ENCODE assay signal across 17 cellular contexts in the genomic region with DNA sequence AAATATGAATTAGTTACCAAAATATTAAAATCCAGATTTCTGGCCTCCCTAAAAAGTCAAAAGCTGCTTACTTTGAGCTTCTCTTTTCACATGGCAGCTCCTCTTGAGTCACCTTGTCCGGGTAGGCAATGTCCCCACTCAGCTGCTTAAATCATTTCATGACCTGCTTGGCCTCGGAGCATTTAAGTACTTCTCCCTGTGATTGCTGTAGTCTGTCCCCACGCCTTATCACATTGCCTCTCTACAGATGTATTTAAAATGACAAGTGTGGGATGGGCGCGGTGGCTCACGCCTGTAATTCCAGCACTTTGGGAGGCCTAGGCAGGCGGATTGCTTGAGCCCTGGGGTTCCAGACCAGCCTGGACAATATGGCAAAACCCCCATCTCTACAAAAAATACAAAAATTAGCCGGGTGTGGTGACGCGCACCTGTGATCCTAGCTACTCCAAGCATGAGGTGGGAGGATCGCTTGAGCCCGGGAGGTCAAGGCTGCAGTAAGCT. TPM values are rescaled to one million over a fixed set of nuclear protein-coding genes. Genes with fewer than 3 reads are reported as not detected.
DNase-seq lines count a peak whose midpoint lies in the region; ATAC-seq, FAIRE-seq and TF ChIP-seq lines count a peak whose summit lies in the region.
"Had no signal": no experiment of that assay in that cellular context is flagged by ENCODE, and none has a peak within 500 bp of the region (broad histone marks: within the 10 kb centered on the region; RNA-seq: fewer than 3 reads in every experiment).

No MANE protein-coding gene starts in this region.

- FAIRE-seq in astrocyte (lab: Jason Lieb, UNC) = no peak

- peaks cover 35% of the 10 kb centered on the region for H3K79me2 ChIP-seq in astrocyte (ENCODE audit: insufficient read depth, low read length)

- H3K27ac ChIP-seq in astrocyte (ENCODE audit: low read depth, low read length) = no peak overlapping the region
- no peak overlapping the region for H3K27ac ChIP-seq in iPS-20b (ENCODE audit: low read length)
- no peak overlapping the region for H3K27ac ChIP-seq in spleen
- H3K27ac ChIP-seq in adrenal gland = no peak overlapping the region

- H4K20me1 ChIP-seq in astrocyte (ENCODE audit: insufficient read depth, low read length) = peaks cover 17% of the 10 kb centered on the region

- H3K9ac ChIP-seq in astrocyte (ENCODE audit: low read length) (no peak overlapping the region), iPS-20b (ENCODE audit: low read depth, low read length) (peak overlapping the region; percentile 87; the same call in 1 of the 2 replicates)

- 81 to 92% (median 82%) methylated on average over 12 of the region's 12 CpGs for WGBS in spleen, 5 donors
- WGBS in adrenal gland, 4 donors = 85 to 91% (median 88%) methylated on average over 12 of the region's 12 CpGs

- no peak for DNase-seq in activated naive CD8-positive, alpha-beta T cell treated with anti-CD3 and anti-CD28 coated beads, Interleukin-2, amount 50 U/mL, for 24 hours
- no peak for DNase-seq in activated naive CD8-positive, alpha-beta T cell treated with anti-CD3 and anti-CD28 coated beads for 36 hours
- DNase-seq in astrocyte (ENCODE audit: low read depth) (no peak), spleen (peak; percentile 5), NCI-H510A (lab: John Stamatoyannopoulos, UW) (no peak), adrenal gland (no peak)
- no peak for DNase-seq in NK-92 treated with Interleukin-12 subunit alpha and Interleukin-12 subunit beta, amount 100 ng/mL, for 24 hours (lab: John Stamatoyannopoulos, UW)
- DNase-seq: activated CD4-positive, alpha-beta T cell treated with anti-CD3 and anti-CD28 coated beads for 48 hours; activated T-cell treated with anti-CD3 and anti-CD28 coated beads, Interleukin-2, amount 50 U/mL, for 1 hour; GF-D8; MV-4-11; SHP77 treated with DMSO at 0.1 percent for 48 hours; T-helper 9 cell had no signal

- H3K9me3 Mint-ChIP-seq in activated naive CD8-positive, alpha-beta T cell treated with anti-CD3 and anti-CD28 coated beads, Interleukin-2, amount 50 U/mL, for 24 hours = no peaks in the 10 kb centered on the region
- no peaks in the 10 kb centered on the region for H3K9me3 Mint-ChIP-seq in activated naive CD8-positive, alpha-beta T cell treated with anti-CD3 and anti-CD28 coated beads for 36 hours
- no peaks in the 10 kb centered on the region for H3K9me3 Mint-ChIP-seq in astrocyte (ENCODE audit: unreplicated experiment)

- H3K36me3 ChIP-seq in astrocyte (ENCODE audit: insufficient read depth, low read length) = no peaks in the 10 kb centered on the region
- no peaks in the 10 kb centered on the region for H3K36me3 ChIP-seq in iPS-20b (ENCODE audit: insufficient read depth, low read depth, low read length)
- H3K36me3 ChIP-seq in spleen = no peaks in the 10 kb centered on the region
- H3K36me3 ChIP-seq in adrenal gland (replicated peaks in 1 of 2) = no peaks in the 10 kb centered on the region
- H3K36me3 ChIP-seq: gastroesophageal sphincter had no signal

- TF ChIP-seq POLR2A in spleen (IDR thresholded peaks at IDR 0.05) (no peak), adrenal gland (IDR thresholded peaks at IDR 0.05) (no peak)

- H3K4me2 ChIP-seq in astrocyte (ENCODE audit: low read length) = no peak overlapping the region

- H3K27me3 ChIP-seq in astrocyte (ENCODE audit: insufficient read depth, low read length) = no peaks in the 10 kb centered on the region
- no peaks in the 10 kb centered on the region for H3K27me3 ChIP-seq in iPS-20b (ENCODE audit: insufficient read depth, low read length)
- peaks cover 6 to 98% (median 61%) of the 10 kb centered on the region in 7 donors for H3K27me3 ChIP-seq in spleen (replicated peaks in 1 of 7)
- peaks cover 45% of the 10 kb centered on the region for H3K27me3 ChIP-seq in adrenal gland
- H3K27me3 ChIP-seq: testis had no signal

- H3K27ac Mint-ChIP-seq in activated naive CD8-positive, alpha-beta T cell treated with anti-CD3 and anti-CD28 coated beads, Interleukin-2, amount 50 U/mL, for 24 hours = no peak overlapping the region
- H3K27ac Mint-ChIP-seq in activated naive CD8-positive, alpha-beta T cell treated with anti-CD3 and anti-CD28 coated beads for 36 hours = no peak overlapping the region
- H3K27ac Mint-ChIP-seq in astrocyte (ENCODE audit: unreplicated experiment) = no peak overlapping the region

- intact Hi-C loops in spleen (cut with DNase I; ENCODE audit: low total_unique reads) (no loop called here), adrenal gland (cut with DNase I) (no loop called here)

- H2AFZ ChIP-seq in astrocyte (ENCODE audit: low read depth, low read length) = no peak overlapping the region

- H3K4me3 Mint-ChIP-seq in activated naive CD8-positive, alpha-beta T cell treated with anti-CD3 and anti-CD28 coated beads, Interleukin-2, amount 50 U/mL, for 24 hours = peak overlapping the region; percentile 14
- no peak overlapping the region for H3K4me3 Mint-ChIP-seq in activated naive CD8-positive, alpha-beta T cell treated with anti-CD3 and anti-CD28 coated beads for 36 hours
- H3K4me3 Mint-ChIP-seq in astrocyte (ENCODE audit: unreplicated experiment) = peak overlapping the region; percentile 86

- H3K36me3 Mint-ChIP-seq in activated naive CD8-positive, alpha-beta T cell treated with anti-CD3 and anti-CD28 coated beads, Interleukin-2, amount 50 U/mL, for 24 hours (ENCODE audit: low read depth) = no peaks in the 10 kb centered on the region
- no peaks in the 10 kb centered on the region for H3K36me3 Mint-ChIP-seq in activated naive CD8-positive, alpha-beta T cell treated with anti-CD3 and anti-CD28 coated beads for 36 hours
- no peaks in the 10 kb centered on the region for H3K36me3 Mint-ChIP-seq in astrocyte (ENCODE audit: low read depth, unreplicated experiment)

- no peak for TF ChIP-seq CTCF in astrocyte (IDR thresholded peaks at IDR 0.05; ENCODE audit: insufficient read depth, low read depth, low read length)
- TF ChIP-seq CTCF in spleen (IDR thresholded peaks at IDR 0.05 in 8 of 11, conservative IDR thresholded peaks at IDR 0.05 in 3 of 11) = no peak
- TF ChIP-seq CTCF in adrenal gland (IDR thresholded peaks at IDR 0.05) = no peak

- no peak for ATAC-seq in activated naive CD8-positive, alpha-beta T cell treated with anti-CD3 and anti-CD28 coated beads, Interleukin-2, amount 50 U/mL, for 24 hours

- H3K4me3 ChIP-seq in astrocyte (ENCODE audit: insufficient read depth, low read depth, low read length) = no peak overlapping the region
- H3K4me3 ChIP-seq in iPS-20b (ENCODE audit: low read length) = peak overlapping the region; percentile 79
- H3K4me3 ChIP-seq in spleen = no peak overlapping the region
- no peak overlapping the region for H3K4me3 ChIP-seq in adrenal gland

- H3K27me3 Mint-ChIP-seq in activated naive CD8-positive, alpha-beta T cell treated with anti-CD3 and anti-CD28 coated beads, Interleukin-2, amount 50 U/mL, for 24 hours = peaks cover 63% of the 10 kb centered on the region
- peaks cover 65% of the 10 kb centered on the region for H3K27me3 Mint-ChIP-seq in activated naive CD8-positive, alpha-beta T cell treated with anti-CD3 and anti-CD28 coated beads for 36 hours
- peaks cover 3% of the 10 kb centered on the region for H3K27me3 Mint-ChIP-seq in astrocyte (ENCODE audit: low read depth, unreplicated experiment)

- H3K4me1 ChIP-seq in astrocyte (ENCODE audit: insufficient read depth, low read length) (peaks cover 6% of the 10 kb centered on the region), iPS-20b (ENCODE audit: insufficient read depth, low read length) (peaks cover 24% of the 10 kb centered on the region), spleen (peaks cover 6 to 26% (median 22%) of the 10 kb centered on the region in 6 donors), adrenal gland (replicated peaks in 1 of 2) (peaks cover 10 to 17% of the 10 kb centered on the region in 2 donors)
- H3K4me1 ChIP-seq: testis had no signal

- H3K9me3 ChIP-seq in astrocyte (ENCODE audit: insufficient read depth, low read depth, low read length) = no peaks in the 10 kb centered on the region
- H3K9me3 ChIP-seq in iPS-20b (ENCODE audit: insufficient read depth, low read depth, low read length) = no peaks in the 10 kb centered on the region
- no peaks in the 10 kb centered on the region for H3K9me3 ChIP-seq in spleen
- H3K9me3 ChIP-seq in adrenal gland (replicated peaks in 1 of 3) = no peaks in the 10 kb centered on the region
- H3K9me3 ChIP-seq: gastroesophageal sphincter, testis had no signal

- peaks cover 15% of the 10 kb centered on the region for H3K4me1 Mint-ChIP-seq in activated naive CD8-positive, alpha-beta T cell treated with anti-CD3 and anti-CD28 coated beads, Interleukin-2, amount 50 U/mL, for 24 hours
- H3K4me1 Mint-ChIP-seq in activated naive CD8-positive, alpha-beta T cell treated with anti-CD3 and anti-CD28 coated beads for 36 hours = peaks cover 11% of the 10 kb centered on the region
- peaks cover 7% of the 10 kb centered on the region for H3K4me1 Mint-ChIP-seq in astrocyte (ENCODE audit: low read depth, unreplicated experiment)

RNA-seq across cellular contexts. Expression of a gene that starts 1.2 kb away (rescaled TPM):
- total RNA-seq in activated naive CD8-positive, alpha-beta T cell treated with anti-CD3 and anti-CD28 coated beads for 36 hours = 1 to 10 TPM; 6.9 to 7.8 TPM
- 28.0 and 38.4 TPM in 2 replicates for total RNA-seq in astrocyte
- total RNA-seq in spleen = 1 to 10 TPM in 4 of 7 donors, under 1 TPM in 3; 0.43 to 1.8 (median 1.1) TPM
- polyA plus RNA-seq in spleen = under 1 TPM; 0.41 to 0.86 (median 0.80) TPM
- 1 to 10 TPM in 6 of 8 donors, under 1 TPM in 2; 0.69 to 2.8 (median 2.4) TPM for total RNA-seq in adrenal gland
- 1 to 10 TPM; 1.0 to 1.5 (median 1.1) TPM for polyA plus RNA-seq in adrenal gland

RNA-seq across cellular contexts. Expression of a gene that starts 16.4 kb away (rescaled TPM):
- not detected for total RNA-seq in activated naive CD8-positive, alpha-beta T cell treated with anti-CD3 and anti-CD28 coated beads for 36 hours
- not detected in 2 replicates for total RNA-seq in astrocyte
- not detected for total RNA-seq in spleen
- polyA plus RNA-seq in spleen = 1 to 10 TPM in 1 of 3 donors, under 1 TPM in 1, not detected in 1; 0.38 to 1.7 TPM
- total RNA-seq in adrenal gland = under 1 TPM in 1 of 8 donors, not detected in 7; 0.50 TPM
- polyA plus RNA-seq in adrenal gland = 1 to 10 TPM in 2 of 3 donors, not detected in 1; 1.7 to 7.1 TPM
- total RNA-seq: kidney epithelial cell had no signal
